ENCODE assay signal across 13 cellular contexts in the genomic region with DNA sequence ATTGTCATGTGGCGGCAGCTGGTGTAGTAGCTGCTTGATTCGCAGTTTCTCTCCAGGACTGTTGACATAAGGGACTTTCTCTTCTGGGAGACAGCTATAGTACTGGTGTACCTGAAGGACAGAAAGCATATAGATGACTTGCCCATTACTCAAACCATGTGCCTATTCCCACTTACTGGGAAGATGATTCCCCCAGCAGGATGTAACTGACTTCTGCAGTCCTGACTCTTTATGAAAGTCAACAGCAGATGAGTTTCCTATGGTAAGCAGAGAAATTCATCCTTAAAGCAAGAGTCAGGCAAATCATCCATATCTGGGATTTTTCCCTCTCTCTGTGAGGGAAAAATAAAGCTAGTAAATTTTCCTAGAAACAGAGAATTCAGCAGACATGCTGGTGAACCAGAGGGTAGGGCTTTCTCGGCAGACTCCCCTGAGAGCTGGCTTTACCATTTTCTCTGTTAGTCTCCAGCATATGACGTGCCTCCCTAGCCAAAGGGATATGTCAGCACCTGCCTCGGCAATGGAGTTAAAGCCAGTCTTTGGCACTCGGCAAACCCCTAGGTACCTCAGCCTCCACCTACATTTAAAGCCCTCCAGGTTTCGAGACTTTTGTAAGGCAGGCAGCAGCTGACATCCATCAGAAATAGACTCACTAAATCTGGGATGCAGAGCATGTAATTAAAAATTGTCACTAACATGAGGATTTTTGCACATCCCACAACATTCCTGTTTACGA.
DNase-seq lines count a peak whose midpoint lies in the region; ATAC-seq lines count a peak whose summit lies in the region.
"Had no signal": no experiment of that assay in that cellular context is flagged by ENCODE, and none has a peak within 500 bp of the region (broad histone marks: within the 10 kb centered on the region; RNA-seq: fewer than 3 reads in every experiment).

No MANE protein-coding gene starts in this region.

- DNase-seq in Ammon's horn (ENCODE audit: low spot score) (peak; percentile 24), SHP77 (lab: John Stamatoyannopoulos, UW) (peak; percentile 60 to 72), left kidney (ENCODE audit: low read depth, low spot score) (peak; percentile 46), activated T-cell treated with anti-CD3 and anti-CD28 coated beads for 4 hours (no peak), LoVo (ENCODE audit: low spot score) (no peak), activated gamma-delta T cell treated with Interleukin-2 at 50 U/mL for 16 hours (no peak)
- DNase-seq in stimulated activated naive CD8-positive, alpha-beta T cell treated with anti-CD3 and anti-CD28 coated beads, Interleukin-15, amount 100 ng/mL, for 72 hours, result no peak
- DNase-seq: activated CD4-positive, alpha-beta T cell treated with anti-CD3 and anti-CD28 coated beads, Interleukin-2, amount 50 U/mL, for 1 hour; activated naive CD4-positive, alpha-beta T cell treated with anti-CD3 and anti-CD28 coated beads, Interleukin-2, amount 50 U/mL, for 16 hours; effector memory CD8-positive, alpha-beta T cell; NCI-H2081 treated with DMSO at 0.1 percent for 48 hours; SIG-M5 had no signal

- peak; percentile 24 for ATAC-seq in GM21717 (IDR thresholded peaks at IDR 0.05; ENCODE audit: unreplicated experiment)
- ATAC-seq in stimulated activated naive CD8-positive, alpha-beta T cell treated with anti-CD3 and anti-CD28 coated beads, Interleukin-15, amount 100 ng/mL, for 72 hours, result no peak
- ATAC-seq: effector memory CD8-positive, alpha-beta T cell had no signal

- H3K27ac Mint-ChIP-seq in stimulated activated naive CD8-positive, alpha-beta T cell treated with anti-CD3 and anti-CD28 coated beads, Interleukin-15, amount 100 ng/mL, for 72 hours, result no peak overlapping the region
- H3K27ac Mint-ChIP-seq: effector memory CD8-positive, alpha-beta T cell had no signal

- peaks cover 40% of the 10 kb centered on the region for H3K27me3 Mint-ChIP-seq in stimulated activated naive CD8-positive, alpha-beta T cell treated with anti-CD3 and anti-CD28 coated beads, Interleukin-15, amount 100 ng/mL, for 72 hours

- H3K4me3 Mint-ChIP-seq in stimulated activated naive CD8-positive, alpha-beta T cell treated with anti-CD3 and anti-CD28 coated beads, Interleukin-15, amount 100 ng/mL, for 72 hours, result no peak overlapping the region
- H3K4me3 Mint-ChIP-seq: effector memory CD8-positive, alpha-beta T cell had no signal

- no peaks in the 10 kb centered on the region for H3K4me1 Mint-ChIP-seq in stimulated activated naive CD8-positive, alpha-beta T cell treated with anti-CD3 and anti-CD28 coated beads, Interleukin-15, amount 100 ng/mL, for 72 hours

- H3K9me3 Mint-ChIP-seq in stimulated activated naive CD8-positive, alpha-beta T cell treated with anti-CD3 and anti-CD28 coated beads, Interleukin-15, amount 100 ng/mL, for 72 hours, result no peaks in the 10 kb centered on the region

Comparison
In these comparisons a context has a peak if more than half of its experiments do, and no peak if none do; other contexts are left out.
1. DNase-seq: peak in Ammon's horn (single experiment), SHP77 (2 of 2) and left kidney (single experiment); none in activated T-cell treated with anti-CD3 and anti-CD28 coated beads for 4 hours (single experiment), LoVo (single experiment), activated gamma-delta T cell treated with Interleukin-2 at 50 U/mL for 16 hours (single experiment) and stimulated activated naive CD8-positive, alpha-beta T cell treated with anti-CD3 and anti-CD28 coated beads, Interleukin-15, amount 100 ng/mL, for 72 hours (0 of 2).